In the genomic region with DNA sequence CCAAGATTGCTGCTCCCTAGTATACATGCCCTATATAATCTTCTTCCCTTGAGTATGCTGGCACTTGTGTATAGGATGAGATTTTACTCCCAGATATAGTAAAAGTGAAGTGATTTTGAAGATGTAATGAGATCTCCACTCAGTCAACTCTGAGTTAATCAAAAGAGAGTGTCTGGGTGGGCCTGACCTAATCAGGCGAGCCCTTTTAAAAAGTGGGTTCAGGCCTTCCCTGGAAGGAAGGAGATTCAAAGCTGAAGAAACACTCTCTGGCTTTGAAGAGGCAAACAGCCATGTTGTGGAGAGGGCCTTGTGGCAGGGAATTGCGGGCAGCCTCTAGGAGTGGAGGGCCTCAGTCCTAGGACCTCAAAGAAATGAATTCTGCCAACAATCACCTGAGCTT, we compare ENCODE assay signal across 10 cellular contexts. TPM values are rescaled to one million over a fixed set of nuclear protein-coding genes. Genes with fewer than 3 reads are reported as not detected.
"Had no signal": no experiment of that assay in that cellular context is flagged by ENCODE, and none has a peak within 500 bp of the region (broad histone marks: within the 10 kb centered on the region; RNA-seq: fewer than 3 reads in every experiment).

No MANE protein-coding gene starts in this region.

- H3K27me3 Mint-ChIP-seq: IgD-negative memory B cell had no signal

- DNase-seq: H9, HCEC 1CT, HFFc6, KG1 had no signal

- H3K27ac Mint-ChIP-seq: GM23338, HFFc6, IgD-negative memory B cell had no signal

- H3K4me3 ChIP-seq: GM23338 had no signal

- H3K9me3 Mint-ChIP-seq: GM23338, H9, HFFc6, IgD-negative memory B cell had no signal

- H3K4me3 Mint-ChIP-seq: GM23338, H9, HFFc6, IgD-negative memory B cell had no signal

- H3K4me2 ChIP-seq: GM23338 had no signal

- FAIRE-seq: H1, H54, HTR-8/SVneo had no signal

- H2AFZ ChIP-seq: GM23338 had no signal

- ATAC-seq: GM23338 had no signal

RNA-seq across cellular contexts. Expression of a gene that starts 44.6 kb away (rescaled TPM):
- total RNA-seq: GM23338, H1, H9, HFFc6, HT-29 had no signal
- polyA plus RNA-seq: H1 had no signal
